In genomic region chr12:77097846-77098245, GRCh38 we compare ENCODE assay signal across 29 cellular contexts. TPM values are rescaled to one million over a fixed set of nuclear protein-coding genes. Genes with fewer than 3 reads are reported as not detected.
"Had no signal": no experiment of that assay in that cellular context is flagged by ENCODE, and none has a peak within 500 bp of the region (broad histone marks: within the 10 kb centered on the region; RNA-seq: fewer than 3 reads in every experiment).

No MANE protein-coding gene starts in this region.

- H3K27me3 ChIP-seq: suprapubic skin, testis, thyroid gland, tibial artery, tibial nerve, transverse colon, upper lobe of left lung, upper lobe of right lung, uterus, vagina had no signal

- FAIRE-seq: urothelium cell line had no signal

- H3K4me1 ChIP-seq: stomach, suprapubic skin, testis, thyroid gland, tibial artery, tibial nerve, transverse colon, upper lobe of left lung, upper lobe of right lung, uterus, vagina had no signal

- H3K27me3 Mint-ChIP-seq: type B pancreatic cell had no signal

- ATAC-seq: stimulated activated effector memory CD8-positive, alpha-beta T cell treated with anti-CD3 and anti-CD28 coated beads, Interleukin-12 subunit alpha, Interleukin-12 subunit beta, amount 100 ng/mL, for 72 hours; stimulated activated memory B cell treated with anti-CD40 and anti-IgM and Interleukin-4, amounts not matched to agents 10 μg/mL and 1 μg/mL and 100 μg/mL, for 72 hours; stimulated activated naive B cell treated with anti-CD40 and anti-IgM and Interleukin-4, amounts not matched to agents 10 μg/mL and 1 μg/mL and 100 μg/mL, for 72 hours; stimulated activated naive CD8-positive, alpha-beta T cell treated with anti-CD3 and anti-CD28 coated beads, Interleukin-15, amount 100 ng/mL, for 72 hours; stimulated activated naive CD8-positive, alpha-beta T cell treated with anti-CD3 and anti-CD28 coated beads, Interleukin-15, Interleukin-2, amounts not matched to agents 100 U/mL and 50 U/mL, for 24 hours; upper lobe of right lung had no signal

- H3K27ac ChIP-seq: stomach, suprapubic skin, testis, thoracic aorta, thyroid gland, tibial artery, tibial nerve, transverse colon, upper lobe of left lung, upper lobe of right lung, uterus, vagina had no signal

- H3K4me3 ChIP-seq: stomach, suprapubic skin, testis, thoracic aorta, thyroid gland, tibial artery, tibial nerve, transverse colon, upper lobe of left lung, upper lobe of right lung, uterus, vagina had no signal

- DNase-seq: stimulated activated CD4-positive, alpha-beta T cell treated with anti-CD3 and anti-CD28 coated beads, Interleukin-2, amount 100 ng/mL, for 48 hours; stimulated activated CD4-positive, alpha-beta T cell treated with anti-CD3 and anti-CD28 coated beads, Interleukin-4, amount 100 ng/mL, for 1 hour; stimulated activated CD4-positive, alpha-beta T cell treated with anti-CD3 and anti-CD28 coated beads, Interleukin-4, amount 100 ng/mL, for 24 hours; stimulated activated CD4-positive, alpha-beta T cell treated with anti-CD3 and anti-CD28 coated beads, Interleukin-4, amount 100 ng/mL, for 4 hours; stimulated activated CD8-positive, alpha-beta memory T cell treated with anti-CD3 and anti-CD28 coated beads, Interleukin-4, amount 100 ng/mL, for 48 hours; stimulated activated naive B cell treated with anti-CD40 and anti-IgM and Interleukin-4, amounts not matched to agents 10 μg/mL and 1 μg/mL and 100 μg/mL, for 72 hours; stimulated activated naive CD4-positive, alpha-beta T cell; stimulated activated naive CD4-positive, alpha-beta T cell treated with Interleukin-2 at 50 U/mL for 16 hours; stimulated activated naive CD8-positive, alpha-beta T cell treated with anti-CD3 and anti-CD28 coated beads, Interleukin-15, amount 100 ng/mL, for 72 hours; stimulated activated naive CD8-positive, alpha-beta T cell treated with anti-CD3 and anti-CD28 coated beads, Interleukin-15, Interleukin-2, amounts not matched to agents 100 U/mL and 50 U/mL, for 24 hours; stomach; substantia nigra; testis; thyroid gland; tibial artery; transverse colon; trophoblast cell; upper lobe of left lung; upper lobe of right lung; uterus had no signal

- H3K27ac Mint-ChIP-seq: stimulated activated effector memory CD8-positive, alpha-beta T cell treated with anti-CD3 and anti-CD28 coated beads, Interleukin-12 subunit alpha, Interleukin-12 subunit beta, amount 100 ng/mL, for 72 hours; stimulated activated memory B cell treated with anti-CD40 and anti-IgM and Interleukin-4, amounts not matched to agents 10 μg/mL and 1 μg/mL and 100 μg/mL, for 72 hours; stimulated activated naive B cell treated with anti-CD40 and anti-IgM and Interleukin-4, amounts not matched to agents 10 μg/mL and 1 μg/mL and 100 μg/mL, for 72 hours; stimulated activated naive CD8-positive, alpha-beta T cell treated with anti-CD3 and anti-CD28 coated beads, Interleukin-15, amount 100 ng/mL, for 72 hours; stimulated activated naive CD8-positive, alpha-beta T cell treated with anti-CD3 and anti-CD28 coated beads, Interleukin-15, Interleukin-2, amounts not matched to agents 100 ng/mL and 50 ng/mL, for 24 hours; type B pancreatic cell had no signal

- H3K4me3 Mint-ChIP-seq: stimulated activated effector memory CD8-positive, alpha-beta T cell treated with anti-CD3 and anti-CD28 coated beads, Interleukin-12 subunit alpha, Interleukin-12 subunit beta, amount 100 ng/mL, for 72 hours; stimulated activated memory B cell treated with anti-CD40 and anti-IgM and Interleukin-4, amounts not matched to agents 10 μg/mL and 1 μg/mL and 100 μg/mL, for 72 hours; stimulated activated naive B cell treated with anti-CD40 and anti-IgM and Interleukin-4, amounts not matched to agents 10 μg/mL and 1 μg/mL and 100 μg/mL, for 72 hours; stimulated activated naive CD8-positive, alpha-beta T cell treated with anti-CD3 and anti-CD28 coated beads, Interleukin-15, amount 100 ng/mL, for 72 hours; stimulated activated naive CD8-positive, alpha-beta T cell treated with anti-CD3 and anti-CD28 coated beads, Interleukin-15, Interleukin-2, amounts not matched to agents 100 ng/mL and 50 ng/mL, for 24 hours; type B pancreatic cell had no signal

- H3K4me1 Mint-ChIP-seq: stimulated activated effector memory CD8-positive, alpha-beta T cell treated with anti-CD3 and anti-CD28 coated beads, Interleukin-12 subunit alpha, Interleukin-12 subunit beta, amount 100 ng/mL, for 72 hours; stimulated activated naive CD8-positive, alpha-beta T cell treated with anti-CD3 and anti-CD28 coated beads, Interleukin-15, amount 100 ng/mL, for 72 hours had no signal

- H3K36me3 Mint-ChIP-seq: stimulated activated effector memory CD8-positive, alpha-beta T cell treated with anti-CD3 and anti-CD28 coated beads, Interleukin-12 subunit alpha, Interleukin-12 subunit beta, amount 100 ng/mL, for 72 hours; stimulated activated naive B cell treated with anti-CD40 and anti-IgM and Interleukin-4, amounts not matched to agents 10 μg/mL and 1 μg/mL and 100 μg/mL, for 72 hours; type B pancreatic cell had no signal

- H3K9me3 ChIP-seq: stomach, suprapubic skin, testis, thoracic aorta, thyroid gland, tibial artery, transverse colon, upper lobe of left lung, upper lobe of right lung, uterus, vagina had no signal

- H3K9me3 Mint-ChIP-seq: stimulated activated effector memory CD8-positive, alpha-beta T cell treated with anti-CD3 and anti-CD28 coated beads, Interleukin-12 subunit alpha, Interleukin-12 subunit beta, amount 100 ng/mL, for 72 hours; stimulated activated memory B cell treated with anti-CD40 and anti-IgM and Interleukin-4, amounts not matched to agents 10 μg/mL and 1 μg/mL and 100 μg/mL, for 72 hours; type B pancreatic cell had no signal

- H3K36me3 ChIP-seq: stomach, suprapubic skin, thoracic aorta, thyroid gland, tibial artery, tibial nerve, transverse colon, upper lobe of left lung, upper lobe of right lung, uterus, vagina had no signal

RNA-seq across cellular contexts. Expression of gene E2F7, which starts 32.5 kb away (rescaled TPM):
- total RNA-seq: thoracic aorta had no signal
